1 cellular context compared by ENCODE assay signal in genomic region chr2:62539892-62540785, GRCh38.
TF ChIP-seq lines count a peak whose summit lies in the region.

No MANE protein-coding gene starts in this region.

TF ChIP-seq in HepG2, 621 proteins besides CTCF, POLR2A, EP300 and RAD21 (continued from another document):
- TF ChIP-seq SNAPC4 (CRISPR knock-in tag; IDR thresholded peaks at IDR 0.05) (no peak), CREM (IDR thresholded peaks at IDR 0.05) (peak; percentile 43; the same call in 1 of the 2 replicates), CREM (CRISPR knock-in tag; IDR thresholded peaks at IDR 0.05) (no peak), ZBED4 (CRISPR knock-in tag; IDR thresholded peaks at IDR 0.05; ENCODE audit: borderline replicate concordance) (peak; percentile 85; the same call in 1 of the 2 replicates), AHDC1 (CRISPR knock-in tag; IDR thresholded peaks at IDR 0.05; ENCODE audit: borderline replicate concordance) (peak; percentile 94; the same call in 1 of the 2 replicates), CSRNP2 (CRISPR knock-in tag; conservative IDR thresholded peaks at IDR 0.05; ENCODE audit: low read depth) (no peak), CREBL2 (CRISPR knock-in tag; IDR thresholded peaks at IDR 0.05; ENCODE audit: borderline replicate concordance) (no peak), ESRRA (CRISPR knock-in tag; IDR thresholded peaks at IDR 0.05; ENCODE audit: low read depth) (no peak; the same call in 1 of the 2 replicates), ELF3 (CRISPR knock-in tag; IDR thresholded peaks at IDR 0.05) (peak; percentile 78), ARNTL (CRISPR knock-in tag; IDR thresholded peaks at IDR 0.05) (peak; percentile 45; the same call in 1 of the 2 replicates), ZNF784 (CRISPR knock-in tag; IDR thresholded peaks at IDR 0.05; ENCODE audit: borderline replicate concordance) (peak; percentile 9; the same call in 1 of the 2 replicates)
